16 cellular contexts compared by ENCODE assay signal in the genomic region with DNA sequence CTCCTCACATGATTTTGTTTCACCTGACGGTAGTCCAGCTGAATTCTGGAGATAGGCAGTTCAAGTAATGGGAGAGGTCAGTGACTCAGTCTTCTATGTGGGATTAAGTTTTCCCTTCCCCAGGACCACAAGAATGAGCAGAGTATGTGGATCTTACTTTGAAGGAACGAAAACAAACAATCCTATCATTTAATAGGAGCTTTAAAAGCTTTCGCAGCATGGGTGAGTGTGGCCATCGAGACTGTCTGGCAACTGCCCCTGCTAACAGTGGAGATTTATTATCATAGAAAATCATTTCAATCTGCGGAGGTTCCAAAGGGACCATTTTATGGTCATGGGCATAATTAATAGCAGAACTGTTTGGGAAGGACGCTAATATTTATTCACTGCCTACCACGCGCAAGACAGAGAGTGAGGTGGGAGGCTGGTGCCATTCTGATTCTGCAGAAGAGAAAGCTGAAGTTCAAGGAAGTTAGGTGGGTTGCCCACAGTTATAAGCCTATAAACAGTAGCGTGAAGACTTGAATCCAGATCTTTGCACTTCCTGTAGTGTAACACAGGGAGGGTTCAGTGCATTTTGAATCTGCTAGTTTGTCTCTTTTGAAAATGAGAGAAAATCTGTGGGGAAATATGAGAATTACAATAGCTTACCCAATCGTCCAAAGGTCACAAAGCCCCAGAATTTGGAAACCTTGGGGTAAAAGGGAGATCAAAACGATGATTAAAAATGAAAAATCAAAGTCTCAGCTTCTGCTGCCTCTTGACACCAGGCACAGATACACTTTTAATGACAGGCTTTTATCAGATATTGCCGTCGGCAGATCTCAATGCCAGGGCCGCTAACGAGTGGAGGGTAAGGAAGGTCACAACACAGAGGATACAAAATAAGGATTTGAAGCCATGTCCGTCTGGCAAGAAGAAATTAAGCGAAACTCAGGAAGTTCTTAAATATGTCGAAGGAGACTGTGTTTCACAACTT.
DNase-seq lines count a peak whose midpoint lies in the region; ATAC-seq and TF ChIP-seq lines count a peak whose summit lies in the region.
"Had no signal": no experiment of that assay in that cellular context is flagged by ENCODE, and none has a peak within 500 bp of the region (broad histone marks: within the 10 kb centered on the region; RNA-seq: fewer than 3 reads in every experiment).

No MANE protein-coding gene starts in this region.

- no peaks in the 10 kb centered on the region for H3K9me3 ChIP-seq in IMR-90 (ENCODE audit: control insufficient read depth, insufficient read depth, low read length)
- no peaks in the 10 kb centered on the region for H3K9me3 ChIP-seq in duodenal mucosa (ENCODE audit: control insufficient read depth in 1 of 2, low read length in 2 of 2)
- H3K9me3 ChIP-seq: BLaER1, esophagus squamous epithelium, ovary had no signal

- H3K9ac ChIP-seq in IMR-90 (ENCODE audit: low read depth, low read length): no peak overlapping the region
- no peak overlapping the region for H3K9ac ChIP-seq in duodenal mucosa (ENCODE audit: low read depth in 1 of 2, low read length in 2 of 2)
- H3K9ac ChIP-seq: BLaER1 had no signal

- CTCF ChIA-PET in BJ (lab: Yijun Ruan, JAX) (interaction anchor here (1.0 to 7.8 kb wide), 6 partner anchors 8 to 214 kb away, joined by 3 to 52 read pairs (median 4); no protein-coding TSS in a partner anchor), IMR-90 (lab: Yijun Ruan, JAX) (no interaction called here)

- no peak for TF ChIP-seq RAD21 in IMR-90 (IDR thresholded peaks at IDR 0.05; ENCODE audit: low read length)

- in situ Hi-C loops in IMR-90 (cut with MboI; ENCODE audit: low sequenced_read_pairs): no loop called here

- dilution Hi-C loops in IMR-90 (cut with HindIII; ENCODE audit: low sequenced_read_pairs, unreplicated experiment): no loop called here

- no peak overlapping the region for H2AK9ac ChIP-seq in IMR-90 (replicated peaks; ENCODE audit: low read depth, low read length, poor library complexity)

- H3K27me3 ChIP-seq in BJ (ENCODE audit: control insufficient read depth, insufficient read depth, low read length): no peaks in the 10 kb centered on the region
- no peaks in the 10 kb centered on the region for H3K27me3 ChIP-seq in IMR-90 (ENCODE audit: control insufficient read depth, insufficient read depth, low read length)
- H3K27me3 ChIP-seq in duodenal mucosa (ENCODE audit: control insufficient read depth in 1 of 2, insufficient read depth in 2 of 2, low read length in 2 of 2): no peaks in the 10 kb centered on the region
- H3K27me3 ChIP-seq: BLaER1, esophagus squamous epithelium, ovary had no signal

- H3K27ac ChIP-seq in IMR-90 (ENCODE audit: insufficient read depth, low read length) (peak overlapping the region; percentile 18; the same call in 1 of the 2 replicates), duodenal mucosa (ENCODE audit: low read depth, low read length) (no peak overlapping the region)
- H3K27ac ChIP-seq: BLaER1, esophagus squamous epithelium, ovary had no signal

- peak overlapping the region; percentile 81; the same call in 1 of the 2 replicates for H2AK5ac ChIP-seq in IMR-90 (ENCODE audit: low read depth, low read length)

- peaks cover 8% of the 10 kb centered on the region; the same call in 1 of the 2 replicates for H3K9me1 ChIP-seq in IMR-90 (ENCODE audit: insufficient read depth, low read length)

- BruUV-seq in IMR-90 (replicated peaks; lab: Mats Ljungman, UMichigan): no TSS peak

- no peak overlapping the region for H3K4me2 ChIP-seq in IMR-90 (ENCODE audit: low read depth, low read length)
- H3K4me2 ChIP-seq: BLaER1 had no signal

- peak overlapping the region; percentile 51 for H4K91ac ChIP-seq in IMR-90 (ENCODE audit: insufficient read depth, low read depth, low read length)

- peak overlapping the region; percentile 49 for H3K14ac ChIP-seq in IMR-90 (replicated peaks; ENCODE audit: low read depth, low read length)

- peak overlapping the region; percentile 98 for H2BK120ac ChIP-seq in IMR-90 (ENCODE audit: low read depth, low read length)

- H2BK20ac ChIP-seq in IMR-90 (ENCODE audit: low read depth, low read length): peak overlapping the region; percentile 70

- H3K4me3 ChIP-seq in BJ (ENCODE audit: low read depth, low read length) (no peak overlapping the region), IMR-90 (ENCODE audit: insufficient read depth, low read depth, low read length) (no peak overlapping the region), duodenal mucosa (ENCODE audit: low read depth in 1 of 2, low read length in 2 of 2) (peak overlapping the region; percentile 7 to 28), retinal pigment epithelial cell (ENCODE audit: low read length) (no peak overlapping the region)
- H3K4me3 ChIP-seq: BLaER1, esophagus squamous epithelium, ovary had no signal

- no peak overlapping the region for H3K23ac ChIP-seq in IMR-90 (ENCODE audit: low read depth, low read length)

- TF ChIP-seq CTCF in BJ (IDR thresholded peaks at IDR 0.05; ENCODE audit: insufficient read depth, low read depth, low read length) (no peak), IMR-90 (conservative IDR thresholded peaks at IDR 0.05; ENCODE audit: low read depth, low read length) (no peak), retinal pigment epithelial cell (conservative IDR thresholded peaks at IDR 0.05; ENCODE audit: low read depth, low read length) (no peak)

- POLR2A ChIA-PET in BJ (lab: Charles Lee): interaction anchor here (0.5 to 1.3 kb wide), 7 partner anchors 25 to 292 kb away, joined by 3 to 9 read pairs (median 4); no protein-coding TSS in a partner anchor
- POLR2A ChIA-PET in IMR-90 (lab: Charles Lee; ENCODE audit: unreplicated experiment): no interaction called here

- ATAC-seq in IMR-90 (ENCODE audit: low read depth): peak; percentile 79
- no peak for ATAC-seq in HG02588 (IDR thresholded peaks at IDR 0.05; ENCODE audit: unreplicated experiment)
- no peak for ATAC-seq in HG02884 (IDR thresholded peaks at IDR 0.05; ENCODE audit: unreplicated experiment)

- WGBS in IMR-90 (ENCODE audit: extremely low coverage in 2 of 2, insufficient read length in 1 of 2), 2 experiments: 100% methylated on average over 1 of the region's 18 CpGs; no CpG with 5 or more reads in 1 of the 2 experiments

- no peak overlapping the region for H3K56ac ChIP-seq in IMR-90 (ENCODE audit: extremely low read depth, insufficient read depth, low read length)

- no peak for TF ChIP-seq POLR2A in IMR-90 (IDR thresholded peaks at IDR 0.05; ENCODE audit: low read depth, low read length)

- intact Hi-C loops in IMR-90 (cut with micrococcal nuclease): no loop called here

- no peak overlapping the region for H2AFZ ChIP-seq in IMR-90 (replicated peaks; ENCODE audit: low read length, poor library complexity)

- peak overlapping the region; percentile 73; the same call in 2 of the 3 replicates for H2BK15ac ChIP-seq in IMR-90 (ENCODE audit: low read depth, low read length)

- peaks cover 29% of the 10 kb centered on the region for H3K4me1 ChIP-seq in IMR-90 (ENCODE audit: control insufficient read depth, insufficient read depth, low read length)
- peaks cover 5 to 10% of the 10 kb centered on the region in 2 donors for H3K4me1 ChIP-seq in duodenal mucosa (ENCODE audit: control insufficient read depth in 1 of 2, insufficient read depth in 2 of 2, low read length in 2 of 2)
- H3K4me1 ChIP-seq: BLaER1, esophagus squamous epithelium had no signal

- peak overlapping the region; percentile 66; the same call in 1 of the 2 replicates for H3K18ac ChIP-seq in IMR-90 (ENCODE audit: low read depth, low read length)

- DNase-seq in BJ (ENCODE audit: low read depth) (peak; percentile 94), IMR-90 (peak; percentile 89), retinal pigment epithelial cell (ENCODE audit: low read depth) (peak; percentile 88), NAMALWA (ENCODE audit: low spot score) (no peak), NCI-H446 (lab: John Stamatoyannopoulos, UW) (no peak)
- DNase-seq: activated naive CD8-positive, alpha-beta T cell treated with anti-CD3 and anti-CD28 coated beads for 36 hours; DND-41; esophagus squamous epithelium; mesendoderm; MM.1S; ovary; stimulated activated CD4-positive, alpha-beta T cell treated with anti-CD3 and anti-CD28 coated beads, Interleukin-2, amount 100 ng/mL, for 48 hours had no signal

- H3K4ac ChIP-seq in IMR-90 (ENCODE audit: low read depth, low read length): peak overlapping the region; percentile 74

- H3K36me3 ChIP-seq in BJ (ENCODE audit: control insufficient read depth, insufficient read depth, low read length): no peaks in the 10 kb centered on the region
- H3K36me3 ChIP-seq in IMR-90 (ENCODE audit: control insufficient read depth, insufficient read depth, low read length): no peaks in the 10 kb centered on the region
- H3K36me3 ChIP-seq in duodenal mucosa (ENCODE audit: control insufficient read depth in 1 of 2, insufficient read depth in 2 of 2, low read length in 2 of 2): no peaks in the 10 kb centered on the region
- H3K36me3 ChIP-seq: BLaER1, esophagus squamous epithelium, ovary had no signal

- no peaks in the 10 kb centered on the region for H4K20me1 ChIP-seq in IMR-90 (ENCODE audit: insufficient read depth, low read length)
- H4K20me1 ChIP-seq: BLaER1 had no signal

- H2BK5ac ChIP-seq in IMR-90 (ENCODE audit: low read depth, low read length, poor library complexity, severe bottlenecking): peak overlapping the region; percentile 52

- no peaks in the 10 kb centered on the region for H3K79me1 ChIP-seq in IMR-90 (ENCODE audit: low read depth in 1 of 2, low read length in 2 of 2)

- H4K8ac ChIP-seq in IMR-90 (ENCODE audit: low read depth in 2 of 2, low read length in 2 of 2): peak overlapping the region; percentile 3 to 42; a peak in 3 of 4 replicates

- peak overlapping the region; percentile 47; the same call in 1 of the 2 replicates for H4K5ac ChIP-seq in IMR-90 (ENCODE audit: low read depth, low read length)

TF ChIP-seq in IMR-90, 13 proteins besides CTCF, POLR2A, EP300 and RAD21:
- TF ChIP-seq SMC3 (IDR thresholded peaks at IDR 0.05; ENCODE audit: low read depth, low read length) (no peak), BHLHE40 (IDR thresholded peaks at IDR 0.05; ENCODE audit: low read depth, low read length) (peak; percentile 66; the same call in 1 of the 2 replicates)
TF ChIP-seq in IMR-90: peak in this region for 1.

Comparison
In these comparisons a context has a peak if more than half of its experiments do, and no peak if none do; other contexts are left out.
1. DNase-seq: peak in BJ (single experiment), IMR-90 (single experiment) and retinal pigment epithelial cell (single experiment); none in NAMALWA (single experiment) and NCI-H446 (0 of 2).
2. H3K4me3 ChIP-seq: peak in duodenal mucosa (2 of 2); none in BJ (single experiment), IMR-90 (single experiment) and retinal pigment epithelial cell (single experiment).